1 cellular context compared by ENCODE assay signal in genomic region chr5:91123896-91124295, GRCh38.
TF ChIP-seq lines count a peak whose summit lies in the region.

No MANE protein-coding gene starts in this region.

TF ChIP-seq in SK-N-SH, 30 proteins besides CTCF, POLR2A, EP300 and RAD21 (continued from another document):
- TF ChIP-seq, protein P1, sequence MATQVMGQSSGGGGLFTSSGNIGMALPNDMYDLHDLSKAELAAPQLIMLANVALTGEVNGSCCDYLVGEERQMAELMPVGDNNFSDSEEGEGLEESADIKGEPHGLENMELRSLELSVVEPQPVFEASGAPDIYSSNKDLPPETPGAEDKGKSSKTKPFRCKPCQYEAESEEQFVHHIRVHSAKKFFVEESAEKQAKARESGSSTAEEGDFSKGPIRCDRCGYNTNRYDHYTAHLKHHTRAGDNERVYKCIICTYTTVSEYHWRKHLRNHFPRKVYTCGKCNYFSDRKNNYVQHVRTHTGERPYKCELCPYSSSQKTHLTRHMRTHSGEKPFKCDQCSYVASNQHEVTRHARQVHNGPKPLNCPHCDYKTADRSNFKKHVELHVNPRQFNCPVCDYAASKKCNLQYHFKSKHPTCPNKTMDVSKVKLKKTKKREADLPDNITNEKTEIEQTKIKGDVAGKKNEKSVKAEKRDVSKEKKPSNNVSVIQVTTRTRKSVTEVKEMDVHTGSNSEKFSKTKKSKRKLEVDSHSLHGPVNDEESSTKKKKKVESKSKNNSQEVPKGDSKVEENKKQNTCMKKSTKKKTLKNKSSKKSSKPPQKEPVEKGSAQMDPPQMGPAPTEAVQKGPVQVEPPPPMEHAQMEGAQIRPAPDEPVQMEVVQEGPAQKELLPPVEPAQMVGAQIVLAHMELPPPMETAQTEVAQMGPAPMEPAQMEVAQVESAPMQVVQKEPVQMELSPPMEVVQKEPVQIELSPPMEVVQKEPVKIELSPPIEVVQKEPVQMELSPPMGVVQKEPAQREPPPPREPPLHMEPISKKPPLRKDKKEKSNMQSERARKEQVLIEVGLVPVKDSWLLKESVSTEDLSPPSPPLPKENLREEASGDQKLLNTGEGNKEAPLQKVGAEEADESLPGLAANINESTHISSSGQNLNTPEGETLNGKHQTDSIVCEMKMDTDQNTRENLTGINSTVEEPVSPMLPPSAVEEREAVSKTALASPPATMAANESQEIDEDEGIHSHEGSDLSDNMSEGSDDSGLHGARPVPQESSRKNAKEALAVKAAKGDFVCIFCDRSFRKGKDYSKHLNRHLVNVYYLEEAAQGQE (IDR thresholded peaks at IDR 0.05; ENCODE audit: low read depth, low read length), result no peak
- TF ChIP-seq USF2 (IDR thresholded peaks at IDR 0.05; ENCODE audit: borderline replicate concordance, low read depth, low read length) (no peak), ELF1 (IDR thresholded peaks at IDR 0.05) (no peak), SIN3A (IDR thresholded peaks at IDR 0.05; ENCODE audit: borderline replicate concordance, low read depth, low read length) (no peak), FOSL2 (IDR thresholded peaks at IDR 0.05; ENCODE audit: borderline replicate concordance, low read depth) (no peak), EZH2phosphoT487 (IDR thresholded peaks at IDR 0.05; ENCODE audit: borderline replicate concordance, low read depth) (no peak)
TF ChIP-seq in SK-N-SH: peak in this region for 0.
